1 cellular context compared by ENCODE assay signal in the genomic region with DNA sequence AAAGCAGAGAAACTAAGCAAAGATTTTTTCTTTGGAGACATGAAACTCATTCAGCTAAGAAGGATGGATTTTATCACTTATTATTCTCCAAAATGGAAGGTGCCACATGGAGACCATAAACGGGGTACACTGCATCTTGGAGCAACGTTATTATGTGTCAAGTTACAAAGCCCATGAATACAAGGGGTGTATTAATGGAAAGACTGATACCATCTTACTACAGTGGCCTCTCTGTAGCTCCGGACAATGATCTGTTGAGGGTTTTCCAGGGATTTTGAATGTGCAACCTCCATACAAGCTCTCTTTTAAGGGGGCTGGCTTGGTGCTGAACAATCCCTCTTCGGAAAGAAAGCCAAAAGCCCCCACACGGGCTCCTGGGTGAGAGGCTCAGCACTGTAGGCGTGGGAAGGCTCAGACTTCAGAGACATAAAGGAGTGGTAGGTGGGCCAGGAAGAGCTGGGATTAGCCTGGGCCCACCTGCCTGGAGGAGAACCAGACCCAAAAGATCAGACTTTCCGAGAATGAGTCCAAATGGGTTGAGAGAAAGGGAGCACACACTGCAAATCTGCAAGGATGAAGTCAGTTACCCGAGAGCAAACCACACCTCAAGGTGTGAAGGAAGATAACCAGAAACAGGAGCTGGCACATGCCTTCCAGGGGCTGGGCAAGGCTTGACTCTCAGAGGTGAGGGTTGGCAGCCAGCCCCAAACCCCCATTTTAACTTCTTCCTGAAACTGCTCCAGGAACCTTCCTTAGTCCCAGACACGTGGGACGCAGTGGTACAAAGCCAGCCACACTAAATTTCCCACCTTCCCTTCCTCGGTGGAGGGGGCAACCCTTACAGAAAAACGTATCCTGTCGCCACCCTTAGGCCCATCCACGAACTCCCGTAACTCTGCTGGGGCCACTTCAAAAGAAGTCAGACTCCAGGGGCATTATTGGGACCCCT.
TF ChIP-seq lines count a peak whose summit lies in the region.

No MANE protein-coding gene starts in this region.

TF ChIP-seq in H1, 55 proteins besides CTCF, POLR2A, EP300 and RAD21:
- TF ChIP-seq, protein P1, sequence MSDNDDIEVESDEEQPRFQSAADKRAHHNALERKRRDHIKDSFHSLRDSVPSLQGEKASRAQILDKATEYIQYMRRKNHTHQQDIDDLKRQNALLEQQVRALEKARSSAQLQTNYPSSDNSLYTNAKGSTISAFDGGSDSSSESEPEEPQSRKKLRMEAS (IDR thresholded peaks at IDR 0.05): no peak
- TF ChIP-seq POLR2AphosphoS5 (IDR thresholded peaks at IDR 0.05; ENCODE audit: low read depth, low read length): no peak
- no peak for TF ChIP-seq BCL11A (IDR thresholded peaks at IDR 0.05; ENCODE audit: low read depth in 2 of 2, low read length in 2 of 2)
- TF ChIP-seq CEBPB (IDR thresholded peaks at IDR 0.05; ENCODE audit: low read depth, low read length): no peak
- no peak for TF ChIP-seq CREB1 (IDR thresholded peaks at IDR 0.05)
- no peak for TF ChIP-seq RFX5 (IDR thresholded peaks at IDR 0.05; ENCODE audit: borderline replicate concordance, low read depth, low read length)
- TF ChIP-seq RXRA (IDR thresholded peaks at IDR 0.05; ENCODE audit: insufficient read depth, low read depth, low read length): no peak
- TF ChIP-seq BRCA1 (IDR thresholded peaks at IDR 0.05; ENCODE audit: low read depth, low read length): no peak
